In the genomic region with DNA sequence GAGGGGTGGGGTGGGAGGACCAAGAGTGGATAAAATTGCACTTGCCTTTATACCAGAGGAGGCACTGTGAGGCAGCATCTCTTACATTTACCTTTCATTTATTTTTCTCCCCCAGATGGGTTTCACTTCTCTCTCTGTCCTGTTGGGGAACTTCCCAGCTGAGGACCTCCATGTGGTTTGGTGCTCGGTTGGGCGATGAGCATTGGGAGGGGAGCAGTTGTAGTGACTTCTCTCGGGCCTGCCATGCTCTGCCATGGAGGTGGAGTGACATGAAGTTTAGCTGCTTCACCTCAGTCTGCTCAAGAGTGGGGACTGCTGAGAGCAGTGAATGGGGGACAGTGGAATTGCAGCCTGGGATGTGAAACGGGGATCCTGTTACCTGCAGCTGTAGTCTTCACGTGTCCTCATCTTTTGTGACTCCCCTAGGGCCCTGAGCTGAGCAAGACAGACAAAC, we compare ENCODE assay signal across 1 cellular context.
TF ChIP-seq lines count a peak whose summit lies in the region.

No MANE protein-coding gene starts in this region.

TF ChIP-seq in K562, 482 proteins besides CTCF, POLR2A, EP300 and RAD21 (continued from another document):
- TF ChIP-seq, protein P1, sequence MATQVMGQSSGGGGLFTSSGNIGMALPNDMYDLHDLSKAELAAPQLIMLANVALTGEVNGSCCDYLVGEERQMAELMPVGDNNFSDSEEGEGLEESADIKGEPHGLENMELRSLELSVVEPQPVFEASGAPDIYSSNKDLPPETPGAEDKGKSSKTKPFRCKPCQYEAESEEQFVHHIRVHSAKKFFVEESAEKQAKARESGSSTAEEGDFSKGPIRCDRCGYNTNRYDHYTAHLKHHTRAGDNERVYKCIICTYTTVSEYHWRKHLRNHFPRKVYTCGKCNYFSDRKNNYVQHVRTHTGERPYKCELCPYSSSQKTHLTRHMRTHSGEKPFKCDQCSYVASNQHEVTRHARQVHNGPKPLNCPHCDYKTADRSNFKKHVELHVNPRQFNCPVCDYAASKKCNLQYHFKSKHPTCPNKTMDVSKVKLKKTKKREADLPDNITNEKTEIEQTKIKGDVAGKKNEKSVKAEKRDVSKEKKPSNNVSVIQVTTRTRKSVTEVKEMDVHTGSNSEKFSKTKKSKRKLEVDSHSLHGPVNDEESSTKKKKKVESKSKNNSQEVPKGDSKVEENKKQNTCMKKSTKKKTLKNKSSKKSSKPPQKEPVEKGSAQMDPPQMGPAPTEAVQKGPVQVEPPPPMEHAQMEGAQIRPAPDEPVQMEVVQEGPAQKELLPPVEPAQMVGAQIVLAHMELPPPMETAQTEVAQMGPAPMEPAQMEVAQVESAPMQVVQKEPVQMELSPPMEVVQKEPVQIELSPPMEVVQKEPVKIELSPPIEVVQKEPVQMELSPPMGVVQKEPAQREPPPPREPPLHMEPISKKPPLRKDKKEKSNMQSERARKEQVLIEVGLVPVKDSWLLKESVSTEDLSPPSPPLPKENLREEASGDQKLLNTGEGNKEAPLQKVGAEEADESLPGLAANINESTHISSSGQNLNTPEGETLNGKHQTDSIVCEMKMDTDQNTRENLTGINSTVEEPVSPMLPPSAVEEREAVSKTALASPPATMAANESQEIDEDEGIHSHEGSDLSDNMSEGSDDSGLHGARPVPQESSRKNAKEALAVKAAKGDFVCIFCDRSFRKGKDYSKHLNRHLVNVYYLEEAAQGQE (CRISPR knock-in tag; IDR thresholded peaks at IDR 0.05; ENCODE audit: low read depth), result no peak
- TF ChIP-seq FUS (optimal IDR thresholded peaks at IDR 0.05; ENCODE audit: low read depth, low read length) (no peak), ZNF263 (CRISPR knock-in tag; IDR thresholded peaks at IDR 0.05; ENCODE audit: borderline replicate concordance) (no peak), SRSF1 (IDR thresholded peaks at IDR 0.05; ENCODE audit: low read depth, low read length) (no peak), SMAD3 (CRISPR knock-in tag; conservative IDR thresholded peaks at IDR 0.05) (no peak), RBBP5 (IDR thresholded peaks at IDR 0.05; ENCODE audit: borderline replicate concordance, insufficient read depth, low read length, poor library complexity, severe bottlenecking) (no peak), HNRNPK (IDR thresholded peaks at IDR 0.05; ENCODE audit: low read depth, low read length, poor library complexity, severe bottlenecking) (no peak), ZNF239 (CRISPR knock-in tag; IDR thresholded peaks at IDR 0.05) (no peak), PCBP1 (IDR thresholded peaks at IDR 0.05; ENCODE audit: low read depth, low read length, poor library complexity, severe bottlenecking) (no peak), NFE2L1 (tag; IDR thresholded peaks at IDR 0.05; ENCODE audit: borderline replicate concordance, low read depth) (no peak), YY1 (IDR thresholded peaks at IDR 0.05; ENCODE audit: borderline replicate concordance in 1 of 3, control insufficient read depth in 1 of 3, extremely low read depth in 1 of 3, insufficient read depth in 3 of 3, insufficient read length in 1 of 3, insufficient replicate concordance in 2 of 3, low read depth in 1 of 3, low read length in 2 of 3) (no peak), SNIP1 (IDR thresholded peaks at IDR 0.05; ENCODE audit: low read depth) (no peak), NONO (IDR thresholded peaks at IDR 0.05; ENCODE audit: low read depth in 2 of 2, low read length in 1 of 2) (no peak), CREBBP (IDR thresholded peaks at IDR 0.05; ENCODE audit: low read depth, low read length) (no peak)
- TF ChIP-seq, protein P2, sequence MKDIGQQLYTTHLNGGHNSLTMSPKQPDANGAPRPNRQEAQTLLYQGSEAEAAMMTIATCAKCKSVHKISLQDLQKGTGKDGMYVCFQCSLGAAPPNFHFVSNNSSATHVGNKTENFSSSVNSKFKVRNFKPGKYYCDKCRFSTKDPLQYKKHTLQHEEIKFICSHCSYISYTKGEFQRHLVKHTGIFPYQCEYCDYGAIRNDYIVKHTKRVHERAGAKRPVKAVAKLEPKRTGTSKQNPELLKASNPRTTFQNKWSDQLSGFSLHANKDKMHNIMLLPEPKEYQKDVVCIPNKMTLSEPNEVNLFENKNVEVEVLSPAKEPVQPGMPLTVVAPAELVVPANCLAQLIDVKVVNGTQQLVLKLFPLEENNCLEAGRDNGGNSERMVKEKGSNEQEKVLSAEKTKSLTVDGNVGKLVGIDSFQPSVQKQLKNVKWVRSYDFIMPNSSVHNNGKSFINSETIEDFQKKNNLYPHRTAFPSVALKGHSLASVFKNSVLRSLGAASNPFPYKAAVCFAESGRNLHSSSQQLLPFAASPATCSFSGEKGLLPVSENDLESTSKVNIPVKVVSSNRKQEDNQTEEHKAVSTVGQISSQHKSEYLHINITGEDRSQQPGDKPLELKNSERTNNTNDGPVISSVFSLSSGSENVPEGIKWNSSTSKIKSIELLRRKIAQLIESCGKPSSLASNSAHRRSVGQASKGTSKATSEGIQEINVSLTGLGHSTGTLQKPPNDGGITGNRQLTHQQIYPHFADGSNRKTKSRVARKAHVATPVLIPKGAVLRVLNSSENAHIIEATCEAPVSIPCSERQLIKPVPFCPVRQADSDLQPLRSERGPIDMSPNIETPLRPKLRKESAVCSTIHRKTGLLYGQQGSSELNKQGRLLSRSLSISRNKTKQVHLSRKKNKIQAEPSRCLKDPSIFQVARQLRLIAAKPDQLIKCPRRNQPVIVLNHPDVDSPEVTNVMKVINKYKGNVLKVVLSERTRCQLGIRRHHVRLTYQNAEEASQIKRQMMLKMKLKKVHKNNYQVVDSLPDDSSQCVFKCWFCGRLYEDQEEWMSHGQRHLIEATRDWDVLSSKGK (CRISPR knock-in tag; IDR thresholded peaks at IDR 0.05), result no peak
- TF ChIP-seq, protein P3, sequence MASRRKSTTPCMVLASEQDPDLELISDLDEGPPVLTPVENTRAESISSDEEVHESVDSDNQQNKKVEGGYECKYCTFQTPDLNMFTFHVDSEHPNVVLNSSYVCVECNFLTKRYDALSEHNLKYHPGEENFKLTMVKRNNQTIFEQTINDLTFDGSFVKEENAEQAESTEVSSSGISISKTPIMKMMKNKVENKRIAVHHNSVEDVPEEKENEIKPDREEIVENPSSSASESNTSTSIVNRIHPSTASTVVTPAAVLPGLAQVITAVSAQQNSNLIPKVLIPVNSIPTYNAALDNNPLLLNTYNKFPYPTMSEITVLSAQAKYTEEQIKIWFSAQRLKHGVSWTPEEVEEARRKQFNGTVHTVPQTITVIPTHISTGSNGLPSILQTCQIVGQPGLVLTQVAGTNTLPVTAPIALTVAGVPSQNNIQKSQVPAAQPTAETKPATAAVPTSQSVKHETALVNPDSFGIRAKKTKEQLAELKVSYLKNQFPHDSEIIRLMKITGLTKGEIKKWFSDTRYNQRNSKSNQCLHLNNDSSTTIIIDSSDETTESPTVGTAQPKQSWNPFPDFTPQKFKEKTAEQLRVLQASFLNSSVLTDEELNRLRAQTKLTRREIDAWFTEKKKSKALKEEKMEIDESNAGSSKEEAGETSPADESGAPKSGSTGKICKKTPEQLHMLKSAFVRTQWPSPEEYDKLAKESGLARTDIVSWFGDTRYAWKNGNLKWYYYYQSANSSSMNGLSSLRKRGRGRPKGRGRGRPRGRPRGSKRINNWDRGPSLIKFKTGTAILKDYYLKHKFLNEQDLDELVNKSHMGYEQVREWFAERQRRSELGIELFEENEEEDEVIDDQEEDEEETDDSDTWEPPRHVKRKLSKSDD (conservative IDR thresholded peaks at IDR 0.05; ENCODE audit: low read length), result no peak
- TF ChIP-seq, protein P4, sequence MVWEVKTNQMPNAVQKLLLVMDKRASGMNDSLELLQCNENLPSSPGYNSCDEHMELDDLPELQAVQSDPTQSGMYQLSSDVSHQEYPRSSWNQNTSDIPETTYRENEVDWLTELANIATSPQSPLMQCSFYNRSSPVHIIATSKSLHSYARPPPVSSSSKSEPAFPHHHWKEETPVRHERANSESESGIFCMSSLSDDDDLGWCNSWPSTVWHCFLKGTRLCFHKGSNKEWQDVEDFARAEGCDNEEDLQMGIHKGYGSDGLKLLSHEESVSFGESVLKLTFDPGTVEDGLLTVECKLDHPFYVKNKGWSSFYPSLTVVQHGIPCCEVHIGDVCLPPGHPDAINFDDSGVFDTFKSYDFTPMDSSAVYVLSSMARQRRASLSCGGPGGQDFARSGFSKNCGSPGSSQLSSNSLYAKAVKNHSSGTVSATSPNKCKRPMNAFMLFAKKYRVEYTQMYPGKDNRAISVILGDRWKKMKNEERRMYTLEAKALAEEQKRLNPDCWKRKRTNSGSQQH (CRISPR knock-in tag; IDR thresholded peaks at IDR 0.05), result no peak
- TF ChIP-seq, protein P5, sequence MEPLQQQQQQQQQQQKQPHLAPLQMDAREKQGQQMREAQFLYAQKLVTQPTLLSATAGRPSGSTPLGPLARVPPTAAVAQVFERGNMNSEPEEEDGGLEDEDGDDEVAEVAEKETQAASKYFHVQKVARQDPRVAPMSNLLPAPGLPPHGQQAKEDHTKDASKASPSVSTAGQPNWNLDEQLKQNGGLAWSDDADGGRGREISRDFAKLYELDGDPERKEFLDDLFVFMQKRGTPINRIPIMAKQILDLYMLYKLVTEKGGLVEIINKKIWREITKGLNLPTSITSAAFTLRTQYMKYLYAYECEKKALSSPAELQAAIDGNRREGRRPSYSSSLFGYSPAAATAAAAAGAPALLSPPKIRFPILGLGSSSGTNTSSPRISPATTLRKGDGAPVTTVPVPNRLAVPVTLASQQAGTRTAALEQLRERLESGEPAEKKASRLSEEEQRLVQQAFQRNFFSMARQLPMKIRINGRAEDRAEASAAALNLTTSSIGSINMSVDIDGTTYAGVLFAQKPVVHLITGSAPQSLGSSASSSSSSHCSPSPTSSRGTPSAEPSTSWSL (CRISPR knock-in tag; IDR thresholded peaks at IDR 0.05; ENCODE audit: borderline replicate concordance), result no peak
